In genomic region chr5:137486707-137487106, GRCh38 we compare ENCODE assay signal across 14 cellular contexts. TPM values are rescaled to one million over a fixed set of nuclear protein-coding genes. Genes with fewer than 3 reads are reported as not detected.
A peak's percentile ranks its signal among the peaks of the same experiment; 100 is the strongest.
DNase-seq lines count a peak whose midpoint lies in the region; ATAC-seq and TF ChIP-seq lines count a peak whose summit lies in the region.
"Had no signal": no experiment of that assay in that cellular context is flagged by ENCODE, and none has a peak within 500 bp of the region (broad histone marks: within the 10 kb centered on the region; RNA-seq: fewer than 3 reads in every experiment).

No MANE protein-coding gene starts in this region.

- no peaks in the 10 kb centered on the region for H3K27me3 ChIP-seq in osteoblast (ENCODE audit: insufficient read depth, low read length)
- H3K27me3 ChIP-seq: upper lobe of right lung had no signal

- intact Hi-C loops in activated T-helper 2 cell treated with anti-CD3 and anti-CD28 coated beads, Interferon-gamma antibody, Interleukin-2, Interleukin-4, amounts not matched to agents 10 μg/mL and 5 μg/mL and 100 μg/mL, durations not matched to agents 14 hours and 24 hours and 36 hours (cut with micrococcal nuclease), result no loop called here
- intact Hi-C loops in posterior vena cava (cut with DNase I), result no loop called here

- peak overlapping the region; percentile 85 for H3K27ac ChIP-seq in osteoblast (ENCODE audit: low read depth, low read length)
- H3K27ac ChIP-seq: upper lobe of right lung had no signal

- H3K4me1 ChIP-seq in osteoblast (ENCODE audit: insufficient read depth, low read length), result peaks cover 38% of the 10 kb centered on the region
- H3K4me1 ChIP-seq: upper lobe of right lung had no signal

- H4K20me1 ChIP-seq in osteoblast (ENCODE audit: insufficient read depth, low read length), result peaks cover 12% of the 10 kb centered on the region

- no peak for TF ChIP-seq CTCF in osteoblast (IDR thresholded peaks at IDR 0.05; ENCODE audit: extremely low read depth, low read depth, low read length)

- no peaks in the 10 kb centered on the region for H3K36me3 Mint-ChIP-seq in activated T-helper 2 cell treated with anti-CD3 and anti-CD28 coated beads, Interferon-gamma antibody, Interleukin-2, Interleukin-4, amounts not matched to agents 10 μg/mL and 5 μg/mL and 100 μg/mL, durations not matched to agents 14 hours and 24 hours and 36 hours (ENCODE audit: low read depth)
- no peaks in the 10 kb centered on the region for H3K36me3 Mint-ChIP-seq in activated T-helper 17 cell treated with anti-CD3 and anti-CD28 coated beads, Interleukin-2, amount 50 U/mL, for 72 hours (ENCODE audit: low read depth)

- H3K4me3 ChIP-seq in osteoblast (ENCODE audit: insufficient read depth, low read length), result no peak overlapping the region
- H3K4me3 ChIP-seq: upper lobe of right lung had no signal

- H3K79me2 ChIP-seq in osteoblast (ENCODE audit: insufficient read depth, low read length), result peaks cover 75% of the 10 kb centered on the region

- no peak overlapping the region for H3K27ac Mint-ChIP-seq in activated T-helper 2 cell treated with anti-CD3 and anti-CD28 coated beads, Interferon-gamma antibody, Interleukin-2, Interleukin-4, amounts not matched to agents 10 μg/mL and 5 μg/mL and 100 μg/mL, durations not matched to agents 14 hours and 24 hours and 36 hours
- H3K27ac Mint-ChIP-seq in activated T-helper 17 cell treated with anti-CD3 and anti-CD28 coated beads, Interleukin-2, amount 50 U/mL, for 72 hours, result no peak overlapping the region

- DNase-seq in AG20443 (ENCODE audit: low spot score) (peak; percentile 83), fibroblast of peridontal ligament (ENCODE audit: extremely low read depth) (peak; percentile 30), osteoblast (ENCODE audit: insufficient read length, low spot score, missing footprints) (peak; percentile 89), NCI-H1092 treated with DMSO at 0.1 percent for 48 hours (lab: John Stamatoyannopoulos, UW) (no peak), posterior vena cava (ENCODE audit: low spot score) (no peak)
- DNase-seq in activated T-helper 2 cell treated with anti-CD3 and anti-CD28 coated beads, Interferon-gamma antibody, Interleukin-2, Interleukin-4, amounts not matched to agents 10 μg/mL and 5 μg/mL and 100 μg/mL, durations not matched to agents 14 hours and 24 hours and 36 hours (ENCODE audit: low spot score), result no peak
- DNase-seq: activated CD4-positive, CD25-positive, alpha-beta regulatory T cell; amniotic stem cell; DMS153; H7; mammary epithelial cell; upper lobe of right lung had no signal

- ATAC-seq in SK-N-SH treated with all-trans-retinoic acid at 6 μM for 48 hours, result peak; percentile 66
- ATAC-seq in activated T-helper 17 cell treated with anti-CD3 and anti-CD28 coated beads, Interleukin-2, amount 50 U/mL, for 72 hours (replicated peaks), result no peak
- ATAC-seq: upper lobe of right lung had no signal

- H3K4me1 Mint-ChIP-seq in activated T-helper 2 cell treated with anti-CD3 and anti-CD28 coated beads, Interferon-gamma antibody, Interleukin-2, Interleukin-4, amounts not matched to agents 10 μg/mL and 5 μg/mL and 100 μg/mL, durations not matched to agents 14 hours and 24 hours and 36 hours (ENCODE audit: low read depth), result no peaks in the 10 kb centered on the region
- H3K4me1 Mint-ChIP-seq in activated T-helper 17 cell treated with anti-CD3 and anti-CD28 coated beads, Interleukin-2, amount 50 U/mL, for 72 hours, result no peaks in the 10 kb centered on the region

- H2AFZ ChIP-seq in osteoblast (ENCODE audit: low read length), result no peak overlapping the region

- no peak overlapping the region for H3K4me2 ChIP-seq in osteoblast (ENCODE audit: insufficient read depth, low read length)

- peaks cover 16% of the 10 kb centered on the region for H3K36me3 ChIP-seq in osteoblast (ENCODE audit: insufficient read depth, low read length)
- H3K36me3 ChIP-seq: upper lobe of right lung had no signal

- H3K27me3 Mint-ChIP-seq in activated T-helper 2 cell treated with anti-CD3 and anti-CD28 coated beads, Interferon-gamma antibody, Interleukin-2, Interleukin-4, amounts not matched to agents 10 μg/mL and 5 μg/mL and 100 μg/mL, durations not matched to agents 14 hours and 24 hours and 36 hours (ENCODE audit: low read depth), result no peaks in the 10 kb centered on the region
- no peaks in the 10 kb centered on the region for H3K27me3 Mint-ChIP-seq in activated T-helper 17 cell treated with anti-CD3 and anti-CD28 coated beads, Interleukin-2, amount 50 U/mL, for 72 hours

- H3K9me3 ChIP-seq in osteoblast (ENCODE audit: low read depth, low read length), result no peaks in the 10 kb centered on the region
- H3K9me3 ChIP-seq: upper lobe of right lung had no signal

- H3K9me3 Mint-ChIP-seq in activated T-helper 2 cell treated with anti-CD3 and anti-CD28 coated beads, Interferon-gamma antibody, Interleukin-2, Interleukin-4, amounts not matched to agents 10 μg/mL and 5 μg/mL and 100 μg/mL, durations not matched to agents 14 hours and 24 hours and 36 hours, result no peaks in the 10 kb centered on the region
- no peaks in the 10 kb centered on the region for H3K9me3 Mint-ChIP-seq in activated T-helper 17 cell treated with anti-CD3 and anti-CD28 coated beads, Interleukin-2, amount 50 U/mL, for 72 hours

- no peak overlapping the region for H3K4me3 Mint-ChIP-seq in activated T-helper 2 cell treated with anti-CD3 and anti-CD28 coated beads, Interferon-gamma antibody, Interleukin-2, Interleukin-4, amounts not matched to agents 10 μg/mL and 5 μg/mL and 100 μg/mL, durations not matched to agents 14 hours and 24 hours and 36 hours (ENCODE audit: low read depth)
- H3K4me3 Mint-ChIP-seq in activated T-helper 17 cell treated with anti-CD3 and anti-CD28 coated beads, Interleukin-2, amount 50 U/mL, for 72 hours, result no peak overlapping the region

TF ChIP-seq in SK-N-SH treated with all-trans-retinoic acid at 6 μM for 48 hours, 23 proteins besides CTCF, POLR2A, EP300 and RAD21:
- TF ChIP-seq PPARA (CRISPR knock-in tag; IDR thresholded peaks at IDR 0.05; ENCODE audit: borderline replicate concordance) (no peak), ZNF565 (CRISPR knock-in tag; conservative IDR thresholded peaks at IDR 0.05; ENCODE audit: low read depth) (no peak), CREB5 (CRISPR knock-in tag; IDR thresholded peaks at IDR 0.05; ENCODE audit: low read depth) (no peak), RARB (CRISPR knock-in tag; IDR thresholded peaks at IDR 0.05) (no peak), TCF4 (CRISPR knock-in tag; IDR thresholded peaks at IDR 0.05; ENCODE audit: borderline replicate concordance) (no peak), ZNF8 (CRISPR knock-in tag; IDR thresholded peaks at IDR 0.05) (no peak), BACH2 (CRISPR knock-in tag; IDR thresholded peaks at IDR 0.05; ENCODE audit: borderline replicate concordance) (no peak)
TF ChIP-seq in SK-N-SH treated with all-trans-retinoic acid at 6 μM for 48 hours: peak in this region for 0.

RNA-seq across cellular contexts. Expression of gene SPOCK1, which starts 12.4 kb away (rescaled TPM):
- total RNA-seq in osteoblast (221 and 231 TPM in 2 replicates), posterior vena cava (100 to 1,000 TPM; 100 to 106 TPM)
- total RNA-seq in activated T-helper 2 cell treated with anti-CD3 and anti-CD28 coated beads, Interferon-gamma antibody, Interleukin-2, Interleukin-4, amounts not matched to agents 10 μg/mL and 5 μg/mL and 100 μg/mL, durations not matched to agents 14 hours and 24 hours and 36 hours, result not detected in 2 replicates
- total RNA-seq in activated T-helper 17 cell treated with anti-CD3 and anti-CD28 coated beads, Interleukin-2, amount 50 U/mL, for 72 hours, result not detected

Comparison
In these comparisons a context has a peak if more than half of its experiments do, and no peak if none do; other contexts are left out.
1. DNase-seq: peak in AG20443 (single experiment), fibroblast of peridontal ligament (single experiment) and osteoblast (single experiment); none in NCI-H1092 treated with DMSO at 0.1 percent for 48 hours (single experiment), activated T-helper 2 cell treated with anti-CD3 and anti-CD28 coated beads, Interferon-gamma antibody, Interleukin-2, Interleukin-4, amounts not matched to agents 10 μg/mL and 5 μg/mL and 100 μg/mL, durations not matched to agents 14 hours and 24 hours and 36 hours (single experiment) and posterior vena cava (single experiment).
2. RNA of gene SPOCK1, which starts 12.4 kb away (total RNA-seq): 221 to 231 TPM in osteoblast and 100 to 106 TPM in posterior vena cava; not detected in activated T-helper 17 cell treated with anti-CD3 and anti-CD28 coated beads, Interleukin-2, amount 50 U/mL, for 72 hours and not detected in activated T-helper 2 cell treated with anti-CD3 and anti-CD28 coated beads, Interferon-gamma antibody, Interleukin-2, Interleukin-4, amounts not matched to agents 10 μg/mL and 5 μg/mL and 100 μg/mL, durations not matched to agents 14 hours and 24 hours and 36 hours; every median in the first group is over 10 times any median in the second.